Comparison of ENCODE assay signal across 27 cellular contexts in genomic region chr18:66457245-66457644, GRCh38.
"Had no signal": no experiment of that assay in that cellular context is flagged by ENCODE, and none has a peak within 500 bp of the region (broad histone marks: within the 10 kb centered on the region; RNA-seq: fewer than 3 reads in every experiment).

No MANE protein-coding gene starts in this region.

- H3K4me2 ChIP-seq: smooth muscle cell had no signal

- H3K9me3 Mint-ChIP-seq: mesothelial cell of epicardium, nephron progenitor cell had no signal

- H3K4me1 ChIP-seq: left lung, lower lobe of right lung, right atrium auricular region, right lobe of liver, tibial nerve, upper lobe of left lung, vagina had no signal

- H3K27me3 ChIP-seq: left lung, ovary, right atrium auricular region, right lobe of liver, tibial nerve, upper lobe of left lung, vagina had no signal

- H3K4me3 Mint-ChIP-seq: mesothelial cell of epicardium; naive B cell; natural killer cell; nephron progenitor cell; stimulated activated memory B cell treated with anti-CD40 and anti-IgM and Interleukin-4, amounts not matched to agents 10 μg/mL and 1 μg/mL and 100 μg/mL, for 72 hours; stimulated activated naive CD8-positive, alpha-beta T cell treated with anti-CD3 and anti-CD28 coated beads, Interleukin-15, amount 100 ng/mL, for 72 hours had no signal

- DNase-seq: hippocampal formation; kidney; left colon; left lung; lower lobe of right lung; mammary epithelial cell; mesenchymal stem cell; naive B cell; natural killer cell; nephron progenitor cell; ovary; right lobe of liver; stimulated activated CD4-positive, alpha-beta T cell treated with anti-CD3 and anti-CD28 coated beads, Interleukin-1b, Interleukin-23, amount 100 ng/mL, for 48 hours; stimulated activated CD4-positive, alpha-beta T cell treated with anti-CD3 and anti-CD28 coated beads, Interleukin-2, amount 100 ng/mL, for 48 hours; stimulated activated CD4-positive, alpha-beta T cell treated with anti-CD3 and anti-CD28 coated beads, Interleukin-4, amount 100 ng/mL, for 4 hours; stimulated activated CD8-positive, alpha-beta memory T cell treated with anti-CD3 and anti-CD28 coated beads, Interleukin-4, amount 100 ng/mL, for 48 hours; stimulated activated naive CD4-positive, alpha-beta T cell treated with Interleukin-2 at 50 U/mL for 16 hours; stimulated activated naive CD8-positive, alpha-beta T cell treated with anti-CD3 and anti-CD28 coated beads, Interleukin-15, amount 100 ng/mL, for 72 hours; substantia nigra; upper lobe of left lung had no signal

- H3K27me3 Mint-ChIP-seq: naive B cell; progenitor cell of endocrine pancreas; stimulated activated memory B cell treated with anti-CD40 and anti-IgM and Interleukin-4, amounts not matched to agents 10 μg/mL and 1 μg/mL and 100 μg/mL, for 72 hours; stimulated activated naive CD8-positive, alpha-beta T cell treated with anti-CD3 and anti-CD28 coated beads, Interleukin-15, amount 100 ng/mL, for 72 hours had no signal

- H3K4me1 Mint-ChIP-seq: mesothelial cell of epicardium; naive B cell; natural killer cell; nephron progenitor cell; stimulated activated memory B cell treated with anti-CD40 and anti-IgM and Interleukin-4, amounts not matched to agents 10 μg/mL and 1 μg/mL and 100 μg/mL, for 72 hours; stimulated activated naive CD8-positive, alpha-beta T cell treated with anti-CD3 and anti-CD28 coated beads, Interleukin-15, amount 100 ng/mL, for 72 hours had no signal

- H3K36me3 Mint-ChIP-seq: mesothelial cell of epicardium; naive B cell; natural killer cell; stimulated activated memory B cell treated with anti-CD40 and anti-IgM and Interleukin-4, amounts not matched to agents 10 μg/mL and 1 μg/mL and 100 μg/mL, for 72 hours had no signal

- H3K36me3 ChIP-seq: left lung, lower lobe of right lung, ovary, right atrium auricular region, right lobe of liver, tibial nerve, upper lobe of left lung, vagina had no signal

- H3K27ac ChIP-seq: left lung, lower lobe of right lung, ovary, right atrium auricular region, right lobe of liver, tibial nerve, upper lobe of left lung, vagina had no signal

- ATAC-seq: left colon; left lung; lower lobe of right lung; natural killer cell; right lobe of liver; stimulated activated memory B cell treated with anti-CD40 and anti-IgM and Interleukin-4, amounts not matched to agents 10 μg/mL and 1 μg/mL and 100 μg/mL, for 72 hours; stimulated activated naive CD8-positive, alpha-beta T cell treated with anti-CD3 and anti-CD28 coated beads, Interleukin-15, amount 100 ng/mL, for 72 hours had no signal

- H3K27ac Mint-ChIP-seq: mesothelial cell of epicardium; naive B cell; natural killer cell; nephron progenitor cell; progenitor cell of endocrine pancreas; stimulated activated memory B cell treated with anti-CD40 and anti-IgM and Interleukin-4, amounts not matched to agents 10 μg/mL and 1 μg/mL and 100 μg/mL, for 72 hours; stimulated activated naive CD8-positive, alpha-beta T cell treated with anti-CD3 and anti-CD28 coated beads, Interleukin-15, amount 100 ng/mL, for 72 hours had no signal

- H3K4me3 ChIP-seq: left lung, lower lobe of right lung, ovary, right atrium auricular region, right lobe of liver, smooth muscle cell, tibial nerve, upper lobe of left lung, vagina had no signal
